In genomic region chr22:37659066-37659896, GRCh38 we compare ENCODE assay signal across 8 cellular contexts. TPM values are rescaled to one million over a fixed set of nuclear protein-coding genes. Genes with fewer than 3 reads are reported as not detected.
A peak's percentile ranks its signal among the peaks of the same experiment; 100 is the strongest.
DNase-seq lines count a peak whose midpoint lies in the region; ATAC-seq and TF ChIP-seq lines count a peak whose summit lies in the region.

No MANE protein-coding gene starts in this region.

- TF ChIP-seq CTCF in NB4 (IDR thresholded peaks at IDR 0.05; ENCODE audit: low read depth, low read length) (no peak), cardiac fibroblast (IDR thresholded peaks at IDR 0.05; ENCODE audit: low read depth, low read length) (no peak)

- H3K36me3 ChIP-seq in aorta (ENCODE audit: control insufficient read depth in 1 of 2, insufficient read depth in 2 of 2, low read length in 1 of 2): no peaks in the 10 kb centered on the region

- intact Hi-C loops in aorta (cut with DNase I): no loop called here

- no peak for TF ChIP-seq POLR2A in NB4 (IDR thresholded peaks at IDR 0.05; ENCODE audit: extremely low read depth, insufficient read length)

- ATAC-seq in GM21515 (IDR thresholded peaks at IDR 0.05; ENCODE audit: unreplicated experiment) (peak; percentile 7), aorta (ENCODE audit: low FRiP score) (no peak)

- peaks cover 44% of the 10 kb centered on the region for H3K4me1 ChIP-seq in mononuclear cell (ENCODE audit: insufficient read depth, low read length)
- H3K4me1 ChIP-seq in aorta (ENCODE audit: control insufficient read depth in 1 of 2, insufficient read depth in 2 of 2, low read length in 2 of 2): no peaks in the 10 kb centered on the region

- H3K27ac ChIP-seq in aorta (ENCODE audit: low read depth in 1 of 2, low read length in 2 of 2): no peak overlapping the region

- DNase-seq in NB4 (ENCODE audit: low read depth) (peak; percentile 58), cardiac fibroblast (ENCODE audit: low read depth in 2 of 2) (peak in 1 of 2 donors; percentile 15), aorta (no peak), NCI-H1436 treated with DMSO at 0.1 percent for 48 hours (lab: John Stamatoyannopoulos, UW) (no peak), AML-193 (lab: John Stamatoyannopoulos, UW) (no peak)

- WGBS in aorta, 2 donors: 2% methylated on average over 67 to 68 of the region's 68 CpGs

- H3K4me3 ChIP-seq in GM08714 (ENCODE audit: low read length) (peak overlapping the region; percentile 83), NB4 (ENCODE audit: low read depth, low read length) (peak overlapping the region; percentile 73), cardiac fibroblast (replicated peaks in 1 of 2; ENCODE audit: low read depth in 2 of 2, low read length in 2 of 2) (peak overlapping the region; percentile 80), mononuclear cell (ENCODE audit: low read length) (peak overlapping the region; percentile 47), aorta (ENCODE audit: low read length in 2 of 2) (peak overlapping the region; percentile 52 to 56)

- H3K9me3 ChIP-seq in mononuclear cell (ENCODE audit: low read depth, low read length): no peaks in the 10 kb centered on the region
- no peaks in the 10 kb centered on the region for H3K9me3 ChIP-seq in aorta (ENCODE audit: control insufficient read depth, low read length)

- H3K27me3 ChIP-seq in mononuclear cell (ENCODE audit: insufficient read depth, low read length) (no peaks in the 10 kb centered on the region), aorta (ENCODE audit: control insufficient read depth in 1 of 2, insufficient read depth in 2 of 2, low read length in 1 of 2) (no peaks in the 10 kb centered on the region)

RNA-seq across cellular contexts. Expression of gene PDXP, which starts 0.8 kb away (rescaled TPM):
- total RNA-seq in mononuclear cell: 2.7 TPM
- total RNA-seq in aorta: 1 to 10 TPM; 4.0 to 5.5 TPM
- 10 to 100 TPM in 1 of 2 donors, 1 to 10 TPM in 1; 4.7 to 16.2 TPM for polyA plus RNA-seq in aorta

RNA-seq across cellular contexts. Expression of gene LGALS1, which starts 16.2 kb away (rescaled TPM):
- total RNA-seq in mononuclear cell (260 TPM), aorta (1,000 to 10,000 TPM; 1,050 to 1,178 TPM)
- 1,000 to 10,000 TPM; 1,845 to 3,139 TPM for polyA plus RNA-seq in aorta

RNA-seq across cellular contexts. Expression of gene SH3BP1, which starts 19.8 kb away (rescaled TPM):
- total RNA-seq in mononuclear cell (64.0 TPM), aorta (10 to 100 TPM in 1 of 2 donors, 1 to 10 TPM in 1; 7.2 to 18.2 TPM)
- 10 to 100 TPM in 1 of 2 donors, 1 to 10 TPM in 1; 3.5 to 14.8 TPM for polyA plus RNA-seq in aorta

RNA-seq across cellular contexts. Expression of gene NOL12, which starts 26.9 kb away (rescaled TPM):
- total RNA-seq in mononuclear cell (21.0 TPM), aorta (10 to 100 TPM; 11.1 to 15.4 TPM)
- 10 to 100 TPM; 13.0 to 19.0 TPM for polyA plus RNA-seq in aorta

RNA-seq across cellular contexts. Expression of gene TRIOBP, which starts 37.6 kb away (rescaled TPM):
- total RNA-seq in mononuclear cell (30.0 TPM), aorta (100 to 1,000 TPM in 1 of 2 donors, 10 to 100 TPM in 1; 86.0 to 113 TPM)
- 10 to 100 TPM; 26.9 to 59.1 TPM for polyA plus RNA-seq in aorta
